ENCODE assay signal across 8 cellular contexts in genomic region chr12:42326466-42327226, GRCh38. TPM values are rescaled to one million over a fixed set of nuclear protein-coding genes. Genes with fewer than 3 reads are reported as not detected.
DNase-seq lines count a peak whose midpoint lies in the region; ATAC-seq and TF ChIP-seq lines count a peak whose summit lies in the region.

No MANE protein-coding gene starts in this region.

- no peaks in the 10 kb centered on the region for H3K9me3 Mint-ChIP-seq in naive thymus-derived CD8-positive, alpha-beta T cell

- peaks cover 0 to 9% (median 0%) of the 10 kb centered on the region in 3 donors for H3K36me3 Mint-ChIP-seq in naive thymus-derived CD8-positive, alpha-beta T cell

- no peak for DNase-seq in BJ (ENCODE audit: low read depth)
- no peak for DNase-seq in WERI-Rb-1
- peak in 6 of 10 donors; percentile 1 to 39 (median 27) for DNase-seq in naive thymus-derived CD8-positive, alpha-beta T cell
- no peak for DNase-seq in hippocampal formation (lab: John Stamatoyannopoulos, UW)
- DNase-seq in HuH-7.5 (ENCODE audit: low spot score), result no peak

- peak overlapping the region; percentile 86 for H3K27ac ChIP-seq in WERI-Rb-1

- POLR2A ChIA-PET in BJ (lab: Charles Lee), result no interaction called here
- POLR2A ChIA-PET in naive thymus-derived CD8-positive, alpha-beta T cell (lab: Charles Lee), result interaction anchor here (1.3 kb wide), 1 partner anchor 88 kb away, joined by 4 read pairs; the partner anchor contains the start of gene YAF2

- peak overlapping the region; percentile 91 to 99 (median 98) for H3K27ac Mint-ChIP-seq in naive thymus-derived CD8-positive, alpha-beta T cell

- peaks cover 30 to 68% (median 58%) of the 10 kb centered on the region in 4 donors for H3K4me1 Mint-ChIP-seq in naive thymus-derived CD8-positive, alpha-beta T cell

- H3K4me3 ChIP-seq in BJ (ENCODE audit: low read depth, low read length) (peak overlapping the region; percentile 75), WERI-Rb-1 (ENCODE audit: low read depth, low read length) (peak overlapping the region; percentile 76)

- no peaks in the 10 kb centered on the region for H3K9me3 ChIP-seq in WERI-Rb-1 (ENCODE audit: severe bottlenecking)

- peak overlapping the region; percentile 96 to 99 (median 98) for H3K4me3 Mint-ChIP-seq in naive thymus-derived CD8-positive, alpha-beta T cell

- ATAC-seq in GM18868 (IDR thresholded peaks at IDR 0.05; ENCODE audit: unreplicated experiment) (peak; percentile 19), HG03558 (IDR thresholded peaks at IDR 0.05; ENCODE audit: extremely low read depth, unreplicated experiment) (peak; percentile 7), esophagus mucosa (peak; percentile 72)
- peak; percentile 32 to 37 for ATAC-seq in naive thymus-derived CD8-positive, alpha-beta T cell

- CTCF ChIA-PET in BJ (lab: Yijun Ruan, JAX), result interaction anchor here (1.3 kb wide), 1 partner anchor 11 kb away, joined by 3 read pairs; no protein-coding TSS in a partner anchor

- TF ChIP-seq CTCF in BJ (IDR thresholded peaks at IDR 0.05; ENCODE audit: insufficient read depth, low read depth, low read length) (no peak), WERI-Rb-1 (IDR thresholded peaks at IDR 0.05; ENCODE audit: low read depth, low read length) (no peak)

- H3K36me3 ChIP-seq in BJ (ENCODE audit: control insufficient read depth, insufficient read depth, low read length), result no peaks in the 10 kb centered on the region
- peaks cover 6% of the 10 kb centered on the region for H3K36me3 ChIP-seq in WERI-Rb-1

- no peaks in the 10 kb centered on the region for H3K27me3 ChIP-seq in BJ (ENCODE audit: control insufficient read depth, insufficient read depth, low read length)
- no peaks in the 10 kb centered on the region for H3K27me3 ChIP-seq in WERI-Rb-1 (ENCODE audit: insufficient read depth, low read depth, severe bottlenecking)

- H3K27me3 Mint-ChIP-seq in naive thymus-derived CD8-positive, alpha-beta T cell, result no peaks in the 10 kb centered on the region

RNA-seq across cellular contexts. Expression of gene PPHLN1, which starts 0.7 kb away (rescaled TPM):
- 29.1 and 60.6 TPM in 2 replicates for polyA plus RNA-seq in BJ (2011; rRNA removed)
- polyA minus RNA-seq in BJ (2011; rRNA and poly(A)+ RNA removed), result 14.0 and 17.3 TPM in 2 replicates
- 29.3 TPM for total RNA-seq in esophagus mucosa
- 100 to 1,000 TPM; 107 to 111 TPM for total RNA-seq in naive thymus-derived CD8-positive, alpha-beta T cell
- 100 to 1,000 TPM; 152 to 178 (median 155) TPM for polyA plus RNA-seq in naive thymus-derived CD8-positive, alpha-beta T cell

RNA-seq across cellular contexts. Expression of gene ZCRB1, which starts 0.8 kb away (rescaled TPM):
- polyA plus RNA-seq in BJ (2011; rRNA removed), result 48.2 and 65.5 TPM in 2 replicates
- 16.7 and 19.3 TPM in 2 replicates for polyA minus RNA-seq in BJ (2011; rRNA and poly(A)+ RNA removed)
- total RNA-seq in esophagus mucosa, result 36.3 TPM
- 10 to 100 TPM; 29.6 to 33.5 TPM for total RNA-seq in naive thymus-derived CD8-positive, alpha-beta T cell
- 10 to 100 TPM; 67.7 to 80.4 (median 74.0) TPM for polyA plus RNA-seq in naive thymus-derived CD8-positive, alpha-beta T cell

Comparison
In these comparisons a context has a peak if more than half of its experiments do, and no peak if none do; other contexts are left out.
1. DNase-seq: peak in naive thymus-derived CD8-positive, alpha-beta T cell (6 of 10); none in BJ (single experiment), WERI-Rb-1 (single experiment), hippocampal formation (0 of 2) and HuH-7.5 (single experiment).
2. ATAC-seq: peak in every context shown above with its lines; median percentile 72 in esophagus mucosa; 34 in naive thymus-derived CD8-positive, alpha-beta T cell; 19 in GM18868; 7 in HG03558.